In the genomic region with DNA sequence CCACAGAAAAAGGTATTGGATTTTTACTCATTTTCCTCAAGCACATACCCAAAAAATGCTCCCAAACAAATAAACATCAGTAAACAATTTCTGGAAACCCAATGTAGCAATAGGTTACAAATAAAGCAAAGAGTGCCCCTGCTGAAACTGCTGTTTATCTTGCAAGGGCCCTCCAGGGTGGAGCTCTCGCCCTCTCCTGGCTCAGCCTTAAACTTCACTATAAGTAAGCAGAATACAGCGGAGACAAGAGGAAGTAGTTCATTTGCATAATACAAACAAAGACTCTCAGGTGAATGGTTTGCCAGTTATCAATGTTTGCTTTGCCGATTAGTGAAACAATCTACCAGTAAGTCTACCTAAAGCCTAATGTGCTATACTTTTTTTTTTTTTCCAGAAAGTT, we compare ENCODE assay signal across 8 cellular contexts.
DNase-seq lines count a peak whose midpoint lies in the region; ATAC-seq and TF ChIP-seq lines count a peak whose summit lies in the region.

No MANE protein-coding gene starts in this region.

- intact Hi-C loops in cardiac septum (cut with DNase I), result no loop called here

- H3K4me3 ChIP-seq in LNCaP clone FGC (ENCODE audit: low read depth, low read length), result no peak overlapping the region
- H3K4me3 ChIP-seq in foreskin fibroblast (ENCODE audit: low read depth in 1 of 2, low read length in 2 of 2), result no peak overlapping the region

- TF ChIP-seq CTCF in GM12872 (IDR thresholded peaks at IDR 0.05; ENCODE audit: insufficient read depth, low read depth, low read length) (peak; percentile 49), LNCaP clone FGC (IDR thresholded peaks at IDR 0.05; ENCODE audit: control insufficient read depth, extremely low read depth, insufficient read depth) (peak; percentile 49), foreskin fibroblast (IDR thresholded peaks at IDR 0.05; ENCODE audit: low read depth, low read length) (peak; percentile 10)

- DNase-seq in LNCaP clone FGC (ENCODE audit: low read depth), result peak; percentile 11
- peak in 1 of 2 donors; percentile 1 for DNase-seq in foreskin fibroblast
- no peak for DNase-seq in superior temporal gyrus (ENCODE audit: extremely low spot score)
- DNase-seq in DMS79 treated with DMSO at 0.1 percent for 48 hours (lab: John Stamatoyannopoulos, UW), result no peak
- DNase-seq in cardiac septum (ENCODE audit: low spot score), result no peak
- no peak for DNase-seq in NCI-H748 (lab: John Stamatoyannopoulos, UW; ENCODE audit: unreplicated experiment)

- ATAC-seq in GM21717 (IDR thresholded peaks at IDR 0.05; ENCODE audit: unreplicated experiment), result peak; percentile 67
